1 cellular context compared by ENCODE assay signal in the genomic region with DNA sequence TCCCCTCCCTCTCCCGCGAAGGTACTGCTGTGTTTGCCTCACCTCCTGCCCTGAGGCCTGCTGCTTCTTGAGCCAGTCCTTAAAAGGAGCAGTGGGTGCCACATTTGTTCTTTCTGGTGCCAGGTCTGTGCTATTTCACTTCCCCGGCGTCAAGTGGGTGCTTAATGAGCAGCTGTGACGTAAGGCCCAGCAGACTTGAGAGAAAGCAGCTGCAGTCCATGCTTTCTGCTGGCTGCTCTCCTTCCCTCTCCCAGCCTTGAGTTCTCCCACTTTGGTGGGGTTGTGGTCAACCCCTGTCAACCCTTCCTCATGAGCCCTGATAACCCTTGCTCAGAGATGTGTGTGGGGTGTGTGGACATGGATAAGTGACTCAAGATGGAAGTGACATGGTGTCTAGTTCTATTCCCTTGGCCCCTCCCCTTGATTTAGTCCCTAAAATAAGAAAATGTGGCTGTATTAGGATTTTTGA.
A peak's percentile ranks its signal among the peaks of the same experiment; 100 is the strongest.
TF ChIP-seq lines count a peak whose summit lies in the region.

No MANE protein-coding gene starts in this region.

TF ChIP-seq in K562, 482 proteins besides CTCF, POLR2A, EP300 and RAD21 (continued from another document):
- TF ChIP-seq, protein P1, sequence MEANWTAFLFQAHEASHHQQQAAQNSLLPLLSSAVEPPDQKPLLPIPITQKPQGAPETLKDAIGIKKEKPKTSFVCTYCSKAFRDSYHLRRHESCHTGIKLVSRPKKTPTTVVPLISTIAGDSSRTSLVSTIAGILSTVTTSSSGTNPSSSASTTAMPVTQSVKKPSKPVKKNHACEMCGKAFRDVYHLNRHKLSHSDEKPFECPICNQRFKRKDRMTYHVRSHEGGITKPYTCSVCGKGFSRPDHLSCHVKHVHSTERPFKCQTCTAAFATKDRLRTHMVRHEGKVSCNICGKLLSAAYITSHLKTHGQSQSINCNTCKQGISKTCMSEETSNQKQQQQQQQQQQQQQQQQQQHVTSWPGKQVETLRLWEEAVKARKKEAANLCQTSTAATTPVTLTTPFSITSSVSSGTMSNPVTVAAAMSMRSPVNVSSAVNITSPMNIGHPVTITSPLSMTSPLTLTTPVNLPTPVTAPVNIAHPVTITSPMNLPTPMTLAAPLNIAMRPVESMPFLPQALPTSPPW (CRISPR knock-in tag; IDR thresholded peaks at IDR 0.05), result peak; percentile 67
- no peak for TF ChIP-seq HCFC1 (IDR thresholded peaks at IDR 0.05; ENCODE audit: low read depth, low read length)
- TF ChIP-seq, protein P2, sequence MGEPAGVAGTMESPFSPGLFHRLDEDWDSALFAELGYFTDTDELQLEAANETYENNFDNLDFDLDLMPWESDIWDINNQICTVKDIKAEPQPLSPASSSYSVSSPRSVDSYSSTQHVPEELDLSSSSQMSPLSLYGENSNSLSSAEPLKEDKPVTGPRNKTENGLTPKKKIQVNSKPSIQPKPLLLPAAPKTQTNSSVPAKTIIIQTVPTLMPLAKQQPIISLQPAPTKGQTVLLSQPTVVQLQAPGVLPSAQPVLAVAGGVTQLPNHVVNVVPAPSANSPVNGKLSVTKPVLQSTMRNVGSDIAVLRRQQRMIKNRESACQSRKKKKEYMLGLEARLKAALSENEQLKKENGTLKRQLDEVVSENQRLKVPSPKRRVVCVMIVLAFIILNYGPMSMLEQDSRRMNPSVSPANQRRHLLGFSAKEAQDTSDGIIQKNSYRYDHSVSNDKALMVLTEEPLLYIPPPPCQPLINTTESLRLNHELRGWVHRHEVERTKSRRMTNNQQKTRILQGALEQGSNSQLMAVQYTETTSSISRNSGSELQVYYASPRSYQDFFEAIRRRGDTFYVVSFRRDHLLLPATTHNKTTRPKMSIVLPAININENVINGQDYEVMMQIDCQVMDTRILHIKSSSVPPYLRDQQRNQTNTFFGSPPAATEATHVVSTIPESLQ (CRISPR knock-in tag; IDR thresholded peaks at IDR 0.05), result peak; percentile 74; the same call in 1 of the 2 replicates
- peak; percentile 76 for TF ChIP-seq SMARCA4 (IDR thresholded peaks at IDR 0.05)
- no peak for TF ChIP-seq FUS (optimal IDR thresholded peaks at IDR 0.05; ENCODE audit: low read depth, low read length)
- no peak for TF ChIP-seq SLC30A9 (CRISPR knock-in tag; IDR thresholded peaks at IDR 0.05)
- TF ChIP-seq TRIM24 (IDR thresholded peaks at IDR 0.05), result 0 out of 4 replicates have a peak, but pooled peaks of 1 of the 2 experiments have one; percentile 38
- TF ChIP-seq, protein P3, sequence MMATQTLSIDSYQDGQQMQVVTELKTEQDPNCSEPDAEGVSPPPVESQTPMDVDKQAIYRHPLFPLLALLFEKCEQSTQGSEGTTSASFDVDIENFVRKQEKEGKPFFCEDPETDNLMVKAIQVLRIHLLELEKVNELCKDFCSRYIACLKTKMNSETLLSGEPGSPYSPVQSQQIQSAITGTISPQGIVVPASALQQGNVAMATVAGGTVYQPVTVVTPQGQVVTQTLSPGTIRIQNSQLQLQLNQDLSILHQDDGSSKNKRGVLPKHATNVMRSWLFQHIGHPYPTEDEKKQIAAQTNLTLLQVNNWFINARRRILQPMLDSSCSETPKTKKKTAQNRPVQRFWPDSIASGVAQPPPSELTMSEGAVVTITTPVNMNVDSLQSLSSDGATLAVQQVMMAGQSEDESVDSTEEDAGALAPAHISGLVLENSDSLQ (IDR thresholded peaks at IDR 0.05), result peak; percentile 71
- no peak for TF ChIP-seq ZNF274 (IDR thresholded peaks at IDR 0.05; ENCODE audit: borderline replicate concordance, low read depth, low read length)
- 0 out of 2 replicates have a peak, but pooled peaks have one; percentile 33 for TF ChIP-seq SOX6 (IDR thresholded peaks at IDR 0.05)
- TF ChIP-seq, protein P4, sequence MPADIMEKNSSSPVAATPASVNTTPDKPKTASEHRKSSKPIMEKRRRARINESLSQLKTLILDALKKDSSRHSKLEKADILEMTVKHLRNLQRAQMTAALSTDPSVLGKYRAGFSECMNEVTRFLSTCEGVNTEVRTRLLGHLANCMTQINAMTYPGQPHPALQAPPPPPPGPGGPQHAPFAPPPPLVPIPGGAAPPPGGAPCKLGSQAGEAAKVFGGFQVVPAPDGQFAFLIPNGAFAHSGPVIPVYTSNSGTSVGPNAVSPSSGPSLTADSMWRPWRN (IDR thresholded peaks at IDR 0.05; ENCODE audit: low read depth), result no peak
- TF ChIP-seq SMARCE1 (IDR thresholded peaks at IDR 0.05), result peak; percentile 66
- no peak for TF ChIP-seq MYC (IDR thresholded peaks at IDR 0.05; ENCODE audit: low read depth, low read length)
- TF ChIP-seq MYC (CRISPR knock-in tag; IDR thresholded peaks at IDR 0.05; ENCODE audit: borderline replicate concordance, low read depth), result no peak
- no peak for TF ChIP-seq ZNF57 (CRISPR knock-in tag; IDR thresholded peaks at IDR 0.05)
- TF ChIP-seq, protein P5, sequence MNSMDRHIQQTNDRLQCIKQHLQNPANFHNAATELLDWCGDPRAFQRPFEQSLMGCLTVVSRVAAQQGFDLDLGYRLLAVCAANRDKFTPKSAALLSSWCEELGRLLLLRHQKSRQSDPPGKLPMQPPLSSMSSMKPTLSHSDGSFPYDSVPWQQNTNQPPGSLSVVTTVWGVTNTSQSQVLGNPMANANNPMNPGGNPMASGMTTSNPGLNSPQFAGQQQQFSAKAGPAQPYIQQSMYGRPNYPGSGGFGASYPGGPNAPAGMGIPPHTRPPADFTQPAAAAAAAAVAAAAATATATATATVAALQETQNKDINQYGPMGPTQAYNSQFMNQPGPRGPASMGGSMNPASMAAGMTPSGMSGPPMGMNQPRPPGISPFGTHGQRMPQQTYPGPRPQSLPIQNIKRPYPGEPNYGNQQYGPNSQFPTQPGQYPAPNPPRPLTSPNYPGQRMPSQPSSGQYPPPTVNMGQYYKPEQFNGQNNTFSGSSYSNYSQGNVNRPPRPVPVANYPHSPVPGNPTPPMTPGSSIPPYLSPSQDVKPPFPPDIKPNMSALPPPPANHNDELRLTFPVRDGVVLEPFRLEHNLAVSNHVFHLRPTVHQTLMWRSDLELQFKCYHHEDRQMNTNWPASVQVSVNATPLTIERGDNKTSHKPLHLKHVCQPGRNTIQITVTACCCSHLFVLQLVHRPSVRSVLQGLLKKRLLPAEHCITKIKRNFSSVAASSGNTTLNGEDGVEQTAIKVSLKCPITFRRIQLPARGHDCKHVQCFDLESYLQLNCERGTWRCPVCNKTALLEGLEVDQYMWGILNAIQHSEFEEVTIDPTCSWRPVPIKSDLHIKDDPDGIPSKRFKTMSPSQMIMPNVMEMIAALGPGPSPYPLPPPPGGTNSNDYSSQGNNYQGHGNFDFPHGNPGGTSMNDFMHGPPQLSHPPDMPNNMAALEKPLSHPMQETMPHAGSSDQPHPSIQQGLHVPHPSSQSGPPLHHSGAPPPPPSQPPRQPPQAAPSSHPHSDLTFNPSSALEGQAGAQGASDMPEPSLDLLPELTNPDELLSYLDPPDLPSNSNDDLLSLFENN (IDR thresholded peaks at IDR 0.05; ENCODE audit: low read depth in 2 of 2, low read length in 2 of 2), result 0 out of 4 replicates have a peak, but pooled peaks of 1 of the 2 experiments have one; percentile 16
- TF ChIP-seq LCOR (CRISPR knock-in tag; IDR thresholded peaks at IDR 0.05), result peak; percentile 58; the same call in 1 of the 2 replicates
- peak; percentile 59; the same call in 1 of the 2 replicates for TF ChIP-seq ZBTB7A (IDR thresholded peaks at IDR 0.05; ENCODE audit: borderline replicate concordance, control insufficient read depth, low read depth, low read length)
- peak; percentile 52; the same call in 1 of the 2 replicates for TF ChIP-seq ESRRA (IDR thresholded peaks at IDR 0.05; ENCODE audit: borderline replicate concordance, low read depth)
